In the genomic region with DNA sequence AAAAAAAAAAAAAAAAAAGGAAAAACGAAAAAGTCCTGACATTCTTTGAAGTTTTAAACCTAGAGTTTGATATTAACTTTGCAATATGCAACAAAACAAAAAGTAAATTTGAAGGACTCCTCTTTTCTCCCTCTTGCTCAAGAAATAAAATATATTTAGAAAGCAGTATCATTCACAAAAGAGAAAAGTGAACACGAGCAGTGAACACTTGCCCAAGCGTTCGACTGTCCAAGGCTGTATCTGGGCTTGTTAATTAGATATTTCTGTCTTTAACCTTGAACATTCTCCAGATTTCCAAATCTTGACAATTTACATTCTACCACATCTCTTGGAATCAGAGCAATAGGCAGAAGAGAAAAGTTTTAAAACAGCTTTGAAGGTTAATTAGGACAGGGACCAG, we compare ENCODE assay signal across 19 cellular contexts.
"Had no signal": no experiment of that assay in that cellular context is flagged by ENCODE, and none has a peak within 500 bp of the region (broad histone marks: within the 10 kb centered on the region; RNA-seq: fewer than 3 reads in every experiment).

No MANE protein-coding gene starts in this region.

- H3K27me3 ChIP-seq: body of pancreas, cardiac muscle cell, foreskin keratinocyte, tibial artery had no signal

- H3K4me3 ChIP-seq: body of pancreas, cardiac muscle cell, lower lobe of right lung, tibial artery had no signal

- DNase-seq: activated CD4-positive, alpha-beta memory T cell treated with anti-CD3 and anti-CD28 coated beads, Interleukin-2, amount 10 ng/mL, durations not matched to agents 7 days and 5 days; activated CD4-positive, alpha-beta T cell treated with anti-CD3 and anti-CD28 coated beads, Interleukin-2, amount 10 ng/mL, durations not matched to agents 24 days and 14 days; activated effector memory CD4-positive, alpha-beta T cell treated with Interleukin-2 at 50 U/mL for 16 hours; activated naive CD4-positive, alpha-beta T cell treated with anti-CD3 and anti-CD28 coated beads for 36 hours; activated T-cell treated with anti-CD3 and anti-CD28 coated beads, Interleukin-2, amount 50 U/mL, for 72 hours; anterior cingulate cortex; body of pancreas; hypothalamus; lower lobe of right lung; natural killer cell; retina; stimulated activated CD4-positive, alpha-beta T cell treated with anti-CD3 and anti-CD28 coated beads, Interleukin-12 subunit alpha, Interleukin-12 subunit beta, amount 100 ng/mL, for 4 hours; stimulated activated CD4-positive, alpha-beta T cell treated with anti-CD3 and anti-CD28 coated beads, Interleukin-4, amount 100 ng/mL, for 4 hours; substantia nigra; T-cell; tibial artery had no signal

- H3K27ac ChIP-seq: cardiac muscle cell, foreskin keratinocyte, lower lobe of right lung, VCaP had no signal

- ATAC-seq: activated T-cell treated with anti-CD3 and anti-CD28 coated beads, Interleukin-2, amount 50 U/mL, for 72 hours; body of pancreas; lower lobe of right lung; natural killer cell; T-cell had no signal

- H3K36me3 ChIP-seq: cardiac muscle cell, lower lobe of right lung, tibial artery had no signal

- H3K9me3 ChIP-seq: body of pancreas, lower lobe of right lung, tibial artery had no signal
